10 cellular contexts compared by ENCODE assay signal in the genomic region with DNA sequence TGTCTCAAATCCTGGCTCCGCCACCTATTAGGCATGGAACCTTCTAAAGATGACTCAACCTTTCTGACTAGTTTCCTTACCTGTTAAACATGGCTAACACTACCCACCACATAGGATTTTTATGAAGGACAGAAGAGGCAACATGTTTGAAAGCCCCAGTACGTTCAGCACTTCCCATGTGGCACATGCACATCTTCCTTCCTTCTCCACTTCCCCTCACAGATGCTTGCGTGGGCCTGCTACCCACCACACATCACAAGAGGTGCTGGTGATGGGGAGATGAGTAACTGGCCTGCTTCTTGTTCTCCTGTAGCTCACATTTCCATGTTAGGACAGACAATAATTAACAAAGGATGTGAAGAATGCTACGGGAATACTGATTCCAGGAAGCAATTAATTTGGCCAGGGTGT. TPM values are rescaled to one million over a fixed set of nuclear protein-coding genes. Genes with fewer than 3 reads are reported as not detected.
A peak's percentile ranks its signal among the peaks of the same experiment; 100 is the strongest.
DNase-seq lines count a peak whose midpoint lies in the region; ATAC-seq, FAIRE-seq and TF ChIP-seq lines count a peak whose summit lies in the region.
"Had no signal": no experiment of that assay in that cellular context is flagged by ENCODE, and none has a peak within 500 bp of the region (broad histone marks: within the 10 kb centered on the region; RNA-seq: fewer than 3 reads in every experiment).

No MANE protein-coding gene starts in this region.

- 80 to 89% (median 83%) methylated on average over 4 of the region's 4 CpGs for WGBS in stomach, 5 donors

- no peaks in the 10 kb centered on the region for H3K27me3 Mint-ChIP-seq in IgD-negative memory B cell
- H3K27me3 Mint-ChIP-seq in activated naive CD8-positive, alpha-beta T cell, result no peaks in the 10 kb centered on the region

- no peak for TF ChIP-seq CTCF in stomach (IDR thresholded peaks at IDR 0.05)

- H3K27me3 ChIP-seq in skeletal muscle satellite cell (ENCODE audit: control insufficient read depth, insufficient read depth, low read length), result no peaks in the 10 kb centered on the region
- H3K27me3 ChIP-seq in stomach, result no peaks in the 10 kb centered on the region
- H3K27me3 ChIP-seq: SJCRH30 had no signal

- no peak for ATAC-seq in GM21381 (IDR thresholded peaks at IDR 0.05; ENCODE audit: unreplicated experiment)

- H3K27ac ChIP-seq in stomach, result no peak overlapping the region
- H3K27ac ChIP-seq: SJCRH30 had no signal

- H3K9me3 Mint-ChIP-seq in IgD-negative memory B cell, result no peaks in the 10 kb centered on the region
- no peaks in the 10 kb centered on the region for H3K9me3 Mint-ChIP-seq in activated naive CD8-positive, alpha-beta T cell (ENCODE audit: low read depth)

- no peak overlapping the region for H3K4me3 ChIP-seq in skeletal muscle satellite cell (ENCODE audit: low read length)
- H3K4me3 ChIP-seq in stomach, result no peak overlapping the region
- H3K4me3 ChIP-seq: SJCRH30 had no signal

- intact Hi-C loops in stomach (cut with DNase I; ENCODE audit: low total_unique reads), result no loop called here

- peak overlapping the region; percentile 21 for H3K9ac ChIP-seq in skeletal muscle satellite cell (ENCODE audit: low read depth, low read length)

- H3K27ac Mint-ChIP-seq in IgD-negative memory B cell, result peak overlapping the region in 1 of 3 donors; percentile 47
- peak overlapping the region; percentile 94 for H3K27ac Mint-ChIP-seq in activated naive CD8-positive, alpha-beta T cell

- TF ChIP-seq POLR2A in stomach (IDR thresholded peaks at IDR 0.05), result no peak

- peak overlapping the region in 3 of 4 donors; percentile 0 to 61 (median 53) for H3K4me3 Mint-ChIP-seq in IgD-negative memory B cell
- peak overlapping the region; percentile 46 for H3K4me3 Mint-ChIP-seq in activated naive CD8-positive, alpha-beta T cell

- no peak overlapping the region for H3K4me2 ChIP-seq in skeletal muscle satellite cell (ENCODE audit: low read length)

- DNase-seq in ELR (ENCODE audit: low read depth) (peak; percentile 57), frontal cortex (ENCODE audit: low spot score in 2 of 2) (no peak), stomach (no peak), NOMO-1 (lab: John Stamatoyannopoulos, UW; ENCODE audit: unreplicated experiment in 2 of 2) (no peak)
- DNase-seq: NCI-H1417 treated with DMSO at 0.1 percent for 48 hours, SJCRH30 had no signal

- no peaks in the 10 kb centered on the region for H3K9me3 ChIP-seq in skeletal muscle satellite cell (replicated peaks; ENCODE audit: low read length)
- no peaks in the 10 kb centered on the region for H3K9me3 ChIP-seq in stomach
- H3K9me3 ChIP-seq: SJCRH30 had no signal

- no peak for TF ChIP-seq EP300 in stomach (IDR thresholded peaks at IDR 0.05)

- no peak for FAIRE-seq in frontal cortex (lab: Jason Lieb, UNC)

- H3K36me3 ChIP-seq in skeletal muscle satellite cell (ENCODE audit: insufficient read depth, low read length) (peaks cover 19% of the 10 kb centered on the region), stomach (peaks cover 0 to 29% (median 20%) of the 10 kb centered on the region in 4 donors)

- H3K4me1 ChIP-seq in skeletal muscle satellite cell (ENCODE audit: control insufficient read depth, insufficient read depth, low read length) (peaks cover 16% of the 10 kb centered on the region), stomach (peaks cover 0 to 7% (median 1%) of the 10 kb centered on the region in 4 donors)
- H3K4me1 ChIP-seq: SJCRH30 had no signal

- peaks cover 11 to 36% (median 18%) of the 10 kb centered on the region in 3 donors for H3K4me1 Mint-ChIP-seq in IgD-negative memory B cell
- H3K4me1 Mint-ChIP-seq in activated naive CD8-positive, alpha-beta T cell (ENCODE audit: low read depth), result peaks cover 68% of the 10 kb centered on the region

- H3K36me3 Mint-ChIP-seq in IgD-negative memory B cell, result peaks cover 8% of the 10 kb centered on the region
- peaks cover 29% of the 10 kb centered on the region for H3K36me3 Mint-ChIP-seq in activated naive CD8-positive, alpha-beta T cell

RNA-seq across cellular contexts. Expression of gene ZBTB21, which starts 7.1 kb away (rescaled TPM):
- polyA plus RNA-seq in IgD-negative memory B cell (8.0 TPM), stomach (1 to 10 TPM; 1.9 to 4.7 (median 2.4) TPM)
- 10.0 and 10.9 TPM in 2 replicates for total RNA-seq in skeletal muscle satellite cell (2012; rRNA removed)
- total RNA-seq in frontal cortex (11.8 TPM), stomach (10 to 100 TPM in 2 of 5 donors, 1 to 10 TPM in 3; 4.3 to 18.7 (median 6.7) TPM)

RNA-seq across cellular contexts. Expression of gene C2CD2, which starts 49.2 kb away (rescaled TPM):
- polyA plus RNA-seq in IgD-negative memory B cell, result 3.5 TPM
- total RNA-seq in skeletal muscle satellite cell (2012; rRNA removed), result 39.3 and 52.4 TPM in 2 replicates
- 9.4 TPM for total RNA-seq in frontal cortex
- total RNA-seq in stomach, result 10 to 100 TPM; 13.4 to 31.9 (median 18.7) TPM
- 1 to 10 TPM; 4.6 to 9.5 (median 6.1) TPM for polyA plus RNA-seq in stomach
